1 cellular context compared by ENCODE assay signal in genomic region chr5:140044041-140044440, GRCh38.
TF ChIP-seq lines count a peak whose summit lies in the region.

No MANE protein-coding gene starts in this region.

TF ChIP-seq in WTC11, 78 proteins besides CTCF, POLR2A, EP300 and RAD21 (continued from another document):
- TF ChIP-seq ERG (CRISPR knock-in tag; IDR thresholded peaks at IDR 0.05), result no peak
- TF ChIP-seq NFATC4 (CRISPR knock-in tag; IDR thresholded peaks at IDR 0.05), result no peak
- TF ChIP-seq TEAD1 (CRISPR knock-in tag; IDR thresholded peaks at IDR 0.05), result no peak
- no peak for TF ChIP-seq ZNF532 (CRISPR knock-in tag; IDR thresholded peaks at IDR 0.05; ENCODE audit: borderline replicate concordance)
- no peak for TF ChIP-seq NFE2L1 (CRISPR knock-in tag; IDR thresholded peaks at IDR 0.05)
- TF ChIP-seq ZNF121 (CRISPR knock-in tag; IDR thresholded peaks at IDR 0.05), result no peak
- TF ChIP-seq IRF2 (CRISPR knock-in tag; IDR thresholded peaks at IDR 0.05; ENCODE audit: borderline replicate concordance, low read depth), result no peak
- TF ChIP-seq GTF2I (CRISPR knock-in tag; conservative IDR thresholded peaks at IDR 0.05), result no peak
TF ChIP-seq in WTC11: peak in this region for 0.
